ENCODE assay signal across 18 cellular contexts in genomic region chr1:213119794-213120193, GRCh38.
DNase-seq lines count a peak whose midpoint lies in the region; ATAC-seq and TF ChIP-seq lines count a peak whose summit lies in the region.
"Had no signal": no experiment of that assay in that cellular context is flagged by ENCODE, and none has a peak within 500 bp of the region (broad histone marks: within the 10 kb centered on the region; RNA-seq: fewer than 3 reads in every experiment).

No MANE protein-coding gene starts in this region.

- H3K4me3 ChIP-seq in HCT116 (replicated peaks in 1 of 2; ENCODE audit: low read depth in 1 of 2, low read length in 2 of 2) (no peak overlapping the region), SK-N-SH (ENCODE audit: low read depth in 2 of 2, low read length in 1 of 2) (no peak overlapping the region), smooth muscle cell (no peak overlapping the region)
- H3K4me3 ChIP-seq: SK-N-MC had no signal

- TF ChIP-seq EP300 in SK-N-SH (IDR thresholded peaks at IDR 0.05; ENCODE audit: borderline replicate concordance in 1 of 2, low read depth in 1 of 2, low read length in 1 of 2): no peak

- CTCF ChIA-PET in HCT116 (lab: Charles Lee): interaction anchor here (1.4 kb wide), 1 partner anchor 1003 kb away, joined by 3 read pairs; no protein-coding TSS in a partner anchor
- CTCF ChIA-PET in SK-N-SH (lab: Yijun Ruan, JAX): interaction anchor here (2.3 kb wide), 1 partner anchor 1003 kb away, joined by 10 read pairs; no protein-coding TSS in a partner anchor

- no peaks in the 10 kb centered on the region for H3K9me2 ChIP-seq in HCT116 (ENCODE audit: insufficient read depth)
- H3K9me2 ChIP-seq in SK-N-SH: no peaks in the 10 kb centered on the region

- DNase-seq in HCT116 (ENCODE audit: low read depth, low spot score) (no peak), SK-N-SH (no peak), glomerular visceral epithelial cell (ENCODE audit: extremely low spot score) (peak; percentile 15), smooth muscle cell (lab: John Stamatoyannopoulos, UW; ENCODE audit: unreplicated experiment) (no peak), islet precursor cell (no peak)
- no peak for DNase-seq in NK-92 treated with Interleukin-12 subunit alpha and Interleukin-12 subunit beta, amount 100 ng/mL, for 24 hours (lab: John Stamatoyannopoulos, UW)
- DNase-seq: Calu3; CD4-positive, alpha-beta memory T cell; KG1; NCI-H1092; NCI-H146; NCI-H2081 treated with DMSO at 0.1 percent for 48 hours; NCI-H510A treated with DMSO at 0.1 percent for 48 hours; NCI-H82; Right ventricle myocardium superior had no signal

- H3K4me1 ChIP-seq in HCT116 (ENCODE audit: control insufficient read depth in 1 of 2, insufficient read depth in 2 of 2, low read length in 2 of 2) (peaks cover 58 to 62% of the 10 kb centered on the region in 2 experiments), SK-N-SH (ENCODE audit: control insufficient read depth in 1 of 2, insufficient read depth in 2 of 2, low read depth in 1 of 2, low read length in 1 of 2) (peaks cover 4 to 16% of the 10 kb centered on the region in 2 experiments; a peak in 3 of 4 replicates), smooth muscle cell (ENCODE audit: low read depth) (no peaks in the 10 kb centered on the region)

- H3F3A ChIP-seq in SK-N-SH (replicated peaks; ENCODE audit: insufficient read depth): peaks cover 24% of the 10 kb centered on the region
- H3F3A ChIP-seq in smooth muscle cell (ENCODE audit: low read depth): no peaks in the 10 kb centered on the region

- intact Hi-C loops in HCT116 (cut with micrococcal nuclease): loop anchor here (5.0 to 10.0 kb wide), 4 partner anchors 315 to 1208 kb away; partner anchors contain the start of gene SMYD2

- H3K4me2 ChIP-seq in HCT116 (ENCODE audit: low read length) (peak overlapping the region; percentile 35), SK-N-SH (peak overlapping the region; percentile 42; the same call in 1 of the 2 replicates), smooth muscle cell (no peak overlapping the region)

- H3K36me3 ChIP-seq in HCT116 (ENCODE audit: control insufficient read depth in 1 of 2, insufficient read depth in 2 of 2, low read length in 2 of 2): no peaks in the 10 kb centered on the region
- H3K36me3 ChIP-seq in SK-N-SH (replicated peaks in 1 of 2; ENCODE audit: control insufficient read depth in 1 of 2, insufficient read depth in 2 of 2, low read length in 1 of 2): peaks cover 13 to 14% of the 10 kb centered on the region in 2 experiments
- no peaks in the 10 kb centered on the region for H3K36me3 ChIP-seq in smooth muscle cell (ENCODE audit: low read depth)

- POLR2A ChIA-PET in HCT116 (lab: Charles Lee) (no interaction called here), SK-N-SH (lab: Yijun Ruan, JAX) (no interaction called here)

- RAD21 ChIA-PET in HCT116 (lab: Charles Lee; ENCODE audit: low non-redundant PET in 1 of 2, low total read pairs in 2 of 2, uncharacterized antibody in 2 of 2, unreplicated experiment in 2 of 2): no interaction called here

- H4K20me1 ChIP-seq in HCT116 (ENCODE audit: insufficient read depth) (no peaks in the 10 kb centered on the region), SK-N-SH (ENCODE audit: insufficient read depth) (peaks cover 4% of the 10 kb centered on the region), smooth muscle cell (ENCODE audit: low read depth) (peaks cover 59% of the 10 kb centered on the region)

- H3K9me3 ChIP-seq in HCT116 (ENCODE audit: control insufficient read depth in 1 of 2, insufficient read depth in 1 of 2, low read depth in 1 of 2, low read length in 2 of 2) (no peaks in the 10 kb centered on the region), SK-N-SH (no peaks in the 10 kb centered on the region), smooth muscle cell (replicated peaks; ENCODE audit: low read depth) (no peaks in the 10 kb centered on the region)

- H3K27ac ChIP-seq in HCT116 (ENCODE audit: low read depth, low read length): peak overlapping the region; percentile 54; the same call in 1 of the 2 replicates
- peak overlapping the region; percentile 16 to 43; a peak in 2 of 4 replicates for H3K27ac ChIP-seq in SK-N-SH (ENCODE audit: low read depth in 2 of 2, low read length in 1 of 2)
- peak overlapping the region; percentile 38 for H3K27ac ChIP-seq in smooth muscle cell (ENCODE audit: low read depth)
- H3K27ac ChIP-seq: SK-N-MC had no signal

- ATAC-seq in HCT116 (no peak), GM18909 (IDR thresholded peaks at IDR 0.05; ENCODE audit: poor library complexity, unreplicated experiment) (no peak)
- ATAC-seq: Panc1 had no signal

- H3K79me2 ChIP-seq in HCT116 (ENCODE audit: insufficient read depth, low read length): no peaks in the 10 kb centered on the region
- peaks cover 49% of the 10 kb centered on the region for H3K79me2 ChIP-seq in SK-N-SH (ENCODE audit: insufficient read depth)
- H3K79me2 ChIP-seq in smooth muscle cell (ENCODE audit: low read depth): peaks cover 31% of the 10 kb centered on the region

- H3K27me3 ChIP-seq in HCT116 (ENCODE audit: insufficient read depth, low read length) (no peaks in the 10 kb centered on the region), SK-N-SH (ENCODE audit: insufficient read depth) (no peaks in the 10 kb centered on the region), smooth muscle cell (ENCODE audit: low read depth) (no peaks in the 10 kb centered on the region)

- TF ChIP-seq RAD21 in HCT116 (IDR thresholded peaks at IDR 0.05; ENCODE audit: low read depth) (no peak), SK-N-SH (IDR thresholded peaks at IDR 0.05; ENCODE audit: low read length) (no peak)

- TF ChIP-seq POLR2A in HCT116 (IDR thresholded peaks at IDR 0.05; ENCODE audit: borderline replicate concordance, extremely low read depth, insufficient read depth, insufficient read length): no peak

- WGBS in SK-N-SH (ENCODE audit: low lambda C conversion rate): 86% methylated on average over 2 of the region's 2 CpGs
- WGBS in smooth muscle cell (ENCODE audit: low lambda C conversion rate): 90% methylated on average over 2 of the region's 2 CpGs

- H2AFZ ChIP-seq in HCT116 (ENCODE audit: low read depth, low read length, poor library complexity, severe bottlenecking) (no peak overlapping the region), SK-N-SH (ENCODE audit: low read depth) (no peak overlapping the region), smooth muscle cell (ENCODE audit: low read depth) (no peak overlapping the region)

- BruUV-seq in HCT116 (replicated peaks; lab: Mats Ljungman, UMichigan): no TSS peak

- no peak for TF ChIP-seq CTCF in HCT116 (IDR thresholded peaks at IDR 0.05 in 2 of 3, conservative IDR thresholded peaks at IDR 0.05 in 1 of 3; ENCODE audit: borderline replicate concordance in 1 of 3, insufficient read depth in 1 of 3, low read depth in 2 of 3, low read length in 2 of 3)
- TF ChIP-seq CTCF in SK-N-SH (IDR thresholded peaks at IDR 0.05): no peak
- TF ChIP-seq CTCF in smooth muscle cell (IDR thresholded peaks at IDR 0.05; ENCODE audit: borderline replicate concordance, insufficient read depth, poor library complexity, severe bottlenecking): no peak

- H3K9ac ChIP-seq in HCT116 (ENCODE audit: low read length): no peak overlapping the region
- H3K9ac ChIP-seq in SK-N-SH: no peak overlapping the region
- H3K9ac ChIP-seq in smooth muscle cell (ENCODE audit: low read depth): no peak overlapping the region

TF ChIP-seq in HCT116, 20 proteins besides CTCF, POLR2A, EP300 and RAD21 (continues in another document):
- TF ChIP-seq ZBTB33 (IDR thresholded peaks at IDR 0.05; ENCODE audit: extremely low read depth, insufficient replicate concordance, low read length) (no peak), SP1 (IDR thresholded peaks at IDR 0.05; ENCODE audit: low read depth) (no peak), YY1 (IDR thresholded peaks at IDR 0.05; ENCODE audit: extremely low read depth, insufficient replicate concordance, low read depth, low read length) (no peak), CEBPB (IDR thresholded peaks at IDR 0.05; ENCODE audit: low read depth) (no peak), SRF (IDR thresholded peaks at IDR 0.05; ENCODE audit: low read depth) (no peak), FOSL1 (IDR thresholded peaks at IDR 0.05; ENCODE audit: low read depth) (no peak)

TF ChIP-seq in SK-N-SH, 30 proteins besides CTCF, POLR2A, EP300 and RAD21:
- TF ChIP-seq SMC3 (IDR thresholded peaks at IDR 0.05; ENCODE audit: low read depth, low read length) (no peak), NFIC (IDR thresholded peaks at IDR 0.05; ENCODE audit: borderline replicate concordance) (no peak), PBX3 (IDR thresholded peaks at IDR 0.05) (0 out of 2 replicates have a peak, but pooled peaks have one; percentile 5)
